Comparison of ENCODE assay signal across 29 cellular contexts in the genomic region with DNA sequence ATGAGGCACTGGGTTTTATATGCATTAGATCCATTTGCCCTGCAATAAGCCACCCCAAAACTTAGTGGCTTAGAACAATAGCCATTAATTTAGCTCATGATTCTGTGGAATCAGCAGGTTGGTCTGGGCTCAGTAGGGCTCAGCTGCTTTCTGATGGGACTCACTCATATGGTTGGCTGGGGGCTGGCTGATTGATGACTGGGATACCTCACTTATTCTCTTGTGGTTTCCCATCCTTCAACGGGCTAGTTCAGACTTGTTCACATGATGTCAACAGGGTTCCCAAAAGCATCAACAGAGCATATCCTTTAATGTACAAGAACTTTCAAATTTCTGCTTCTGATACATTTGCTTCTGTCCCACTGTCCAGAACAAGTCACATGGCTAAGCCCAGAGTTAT. TPM values are rescaled to one million over a fixed set of nuclear protein-coding genes. Genes with fewer than 3 reads are reported as not detected.
DNase-seq lines count a peak whose midpoint lies in the region; ATAC-seq and TF ChIP-seq lines count a peak whose summit lies in the region.
"Had no signal": no experiment of that assay in that cellular context is flagged by ENCODE, and none has a peak within 500 bp of the region (broad histone marks: within the 10 kb centered on the region; RNA-seq: fewer than 3 reads in every experiment).

No MANE protein-coding gene starts in this region.

- POLR2A ChIA-PET in activated CD8-positive, alpha-beta T cell treated with anti-CD3 and anti-CD28 coated beads for 36 hours (lab: Charles Lee): no interaction called here
- POLR2A ChIA-PET in activated CD8-positive, alpha-beta T cell treated with anti-CD3 and anti-CD28 coated beads, Interleukin-2, amount 10 ng/mL, durations not matched to agents 7 days and 5 days (lab: Charles Lee): no interaction called here

- H3K4me1 ChIP-seq in heart right ventricle: peaks cover 0 to 3% (median 0%) of the 10 kb centered on the region in 9 donors
- H3K4me1 ChIP-seq: adrenal gland, right lobe of liver, suprapubic skin, upper lobe of right lung had no signal

- no peak overlapping the region for H3K27ac Mint-ChIP-seq in activated CD8-positive, alpha-beta T cell treated with anti-CD3 and anti-CD28 coated beads for 36 hours
- no peak overlapping the region for H3K27ac Mint-ChIP-seq in activated CD8-positive, alpha-beta T cell treated with anti-CD3 and anti-CD28 coated beads, Interleukin-2, amount 10 ng/mL, durations not matched to agents 7 days and 5 days
- H3K27ac Mint-ChIP-seq: brain; stimulated activated memory B cell treated with anti-CD40 and anti-IgM and Interleukin-4, amounts not matched to agents 10 μg/mL and 1 μg/mL and 100 μg/mL, for 72 hours; T-helper 17 cell had no signal

- no peaks in the 10 kb centered on the region for H3K36me3 Mint-ChIP-seq in activated CD8-positive, alpha-beta T cell treated with anti-CD3 and anti-CD28 coated beads for 36 hours (ENCODE audit: low read depth)
- no peaks in the 10 kb centered on the region for H3K36me3 Mint-ChIP-seq in activated CD8-positive, alpha-beta T cell treated with anti-CD3 and anti-CD28 coated beads, Interleukin-2, amount 10 ng/mL, durations not matched to agents 7 days and 5 days (ENCODE audit: low read depth)
- H3K36me3 Mint-ChIP-seq: stimulated activated memory B cell treated with anti-CD40 and anti-IgM and Interleukin-4, amounts not matched to agents 10 μg/mL and 1 μg/mL and 100 μg/mL, for 72 hours had no signal

- no peak for TF ChIP-seq CTCF in activated CD8-positive, alpha-beta T cell treated with anti-CD3 and anti-CD28 coated beads for 36 hours (IDR thresholded peaks at IDR 0.05)
- TF ChIP-seq CTCF in heart right ventricle (IDR thresholded peaks at IDR 0.05): no peak

- peaks cover 0 to 7% (median 0%) of the 10 kb centered on the region in 11 donors for H3K9me3 ChIP-seq in heart right ventricle
- H3K9me3 ChIP-seq: neutrophil, right lobe of liver, suprapubic skin, upper lobe of right lung had no signal

- CTCF ChIA-PET in activated CD8-positive, alpha-beta T cell treated with anti-CD3 and anti-CD28 coated beads for 36 hours (lab: Charles Lee): interaction anchor here (1.4 kb wide), 1 partner anchor 10 kb away, joined by 3 read pairs; no protein-coding TSS in a partner anchor
- CTCF ChIA-PET in activated CD8-positive, alpha-beta T cell treated with anti-CD3 and anti-CD28 coated beads, Interleukin-2, amount 10 ng/mL, durations not matched to agents 7 days and 5 days (lab: Charles Lee): no interaction called here

- H3K4me1 Mint-ChIP-seq in activated CD8-positive, alpha-beta T cell treated with anti-CD3 and anti-CD28 coated beads for 36 hours (ENCODE audit: low read depth): peaks cover 7% of the 10 kb centered on the region
- peaks cover 14% of the 10 kb centered on the region for H3K4me1 Mint-ChIP-seq in activated CD8-positive, alpha-beta T cell treated with anti-CD3 and anti-CD28 coated beads, Interleukin-2, amount 10 ng/mL, durations not matched to agents 7 days and 5 days (ENCODE audit: low read depth)

- H3K27ac ChIP-seq in heart right ventricle: no peak overlapping the region
- H3K27ac ChIP-seq: 22Rv1, adrenal gland, C4-2B, hepatocyte, neutrophil, right lobe of liver, suprapubic skin, upper lobe of right lung had no signal

- peak; percentile 37 for ATAC-seq in activated CD8-positive, alpha-beta T cell treated with anti-CD3 and anti-CD28 coated beads for 36 hours
- ATAC-seq in activated CD8-positive, alpha-beta T cell treated with anti-CD3 and anti-CD28 coated beads, Interleukin-2, amount 10 ng/mL, durations not matched to agents 7 days and 5 days: no peak
- ATAC-seq in HG03432 (IDR thresholded peaks at IDR 0.05; ENCODE audit: unreplicated experiment) (peak; percentile 22), heart right ventricle (no peak), GM19351 (IDR thresholded peaks at IDR 0.05; ENCODE audit: unreplicated experiment) (no peak)
- ATAC-seq: left colon; right lobe of liver; stimulated activated memory B cell treated with anti-CD40 and anti-IgM and Interleukin-4, amounts not matched to agents 10 μg/mL and 1 μg/mL and 100 μg/mL, for 72 hours; T-helper 17 cell; upper lobe of right lung had no signal

- H3K27me3 Mint-ChIP-seq in activated CD8-positive, alpha-beta T cell treated with anti-CD3 and anti-CD28 coated beads for 36 hours: no peaks in the 10 kb centered on the region
- H3K27me3 Mint-ChIP-seq in activated CD8-positive, alpha-beta T cell treated with anti-CD3 and anti-CD28 coated beads, Interleukin-2, amount 10 ng/mL, durations not matched to agents 7 days and 5 days (ENCODE audit: low read depth): no peaks in the 10 kb centered on the region
- H3K27me3 Mint-ChIP-seq: brain; stimulated activated memory B cell treated with anti-CD40 and anti-IgM and Interleukin-4, amounts not matched to agents 10 μg/mL and 1 μg/mL and 100 μg/mL, for 72 hours; T-helper 17 cell had no signal

- intact Hi-C loops in activated CD8-positive, alpha-beta T cell treated with anti-CD3 and anti-CD28 coated beads for 36 hours (cut with micrococcal nuclease): no loop called here
- intact Hi-C loops in heart right ventricle (cut with DNase I): no loop called here

- no peak overlapping the region for H3K4me3 ChIP-seq in heart right ventricle
- H3K4me3 ChIP-seq: adrenal gland, hepatocyte, right lobe of liver, suprapubic skin, upper lobe of right lung had no signal

- DNase-seq in activated CD8-positive, alpha-beta T cell treated with anti-CD3 and anti-CD28 coated beads for 36 hours: peak; percentile 13
- no peak for DNase-seq in activated CD8-positive, alpha-beta T cell treated with anti-CD3 and anti-CD28 coated beads, Interleukin-2, amount 10 ng/mL, durations not matched to agents 7 days and 5 days
- peak; percentile 40 for DNase-seq in SW480 (ENCODE audit: low spot score)
- DNase-seq in kidney tubule cell (ENCODE audit: low spot score): peak; percentile 18
- DNase-seq in NCI-H2171 treated with DMSO at 0.1 percent for 48 hours (lab: John Stamatoyannopoulos, UW): no peak
- DNase-seq in heart right ventricle: no peak
- DNase-seq: activated effector memory CD4-positive, alpha-beta T cell treated with Interleukin-2 at 50 U/mL for 16 hours; adrenal gland; Calu3; left colon; MM.1S; NCI-H1417 treated with DMSO at 0.1 percent for 48 hours; NCI-H2081 treated with DMSO at 0.1 percent for 48 hours; NCI-H446; NCI-H82; right lobe of liver; SK-N-SH; stimulated activated CD4-positive, alpha-beta T cell treated with anti-CD3 and anti-CD28 coated beads, Interleukin-4, amount 100 ng/mL, for 1 hour; T-helper 17 cell; upper lobe of right lung had no signal

- H3K4me3 Mint-ChIP-seq in activated CD8-positive, alpha-beta T cell treated with anti-CD3 and anti-CD28 coated beads for 36 hours: no peak overlapping the region
- H3K4me3 Mint-ChIP-seq in activated CD8-positive, alpha-beta T cell treated with anti-CD3 and anti-CD28 coated beads, Interleukin-2, amount 10 ng/mL, durations not matched to agents 7 days and 5 days: no peak overlapping the region
- H3K4me3 Mint-ChIP-seq: brain; stimulated activated memory B cell treated with anti-CD40 and anti-IgM and Interleukin-4, amounts not matched to agents 10 μg/mL and 1 μg/mL and 100 μg/mL, for 72 hours; T-helper 17 cell had no signal

- WGBS in heart right ventricle, 2 donors: 81 to 83% methylated on average over 1 of the region's 1 CpG

- no peaks in the 10 kb centered on the region for H3K36me3 ChIP-seq in heart right ventricle
- H3K36me3 ChIP-seq: adrenal gland, neutrophil, right lobe of liver, suprapubic skin, upper lobe of right lung had no signal

- H3K9me3 Mint-ChIP-seq in activated CD8-positive, alpha-beta T cell treated with anti-CD3 and anti-CD28 coated beads for 36 hours: no peaks in the 10 kb centered on the region
- H3K9me3 Mint-ChIP-seq in activated CD8-positive, alpha-beta T cell treated with anti-CD3 and anti-CD28 coated beads, Interleukin-2, amount 10 ng/mL, durations not matched to agents 7 days and 5 days (ENCODE audit: insufficient read depth): no peaks in the 10 kb centered on the region
- H3K9me3 Mint-ChIP-seq: stimulated activated memory B cell treated with anti-CD40 and anti-IgM and Interleukin-4, amounts not matched to agents 10 μg/mL and 1 μg/mL and 100 μg/mL, for 72 hours had no signal

- no peaks in the 10 kb centered on the region for H3K27me3 ChIP-seq in heart right ventricle
- H3K27me3 ChIP-seq: adrenal gland, hepatocyte, neutrophil, right lobe of liver, suprapubic skin, upper lobe of right lung had no signal

RNA-seq across cellular contexts. Expression of a gene that starts 43.2 kb away (rescaled TPM):
- 1 to 10 TPM in 1 of 2 experiments, under 1 TPM in 1; 0.58 to 1.1 TPM for total RNA-seq in activated CD8-positive, alpha-beta T cell treated with anti-CD3 and anti-CD28 coated beads for 36 hours
- total RNA-seq in activated CD8-positive, alpha-beta T cell treated with anti-CD3 and anti-CD28 coated beads, Interleukin-2, amount 10 ng/mL, durations not matched to agents 7 days and 5 days: 1 to 10 TPM; 1.5 to 1.6 TPM
- total RNA-seq in heart right ventricle: 1 to 10 TPM in 9 of 10 donors, under 1 TPM in 1; 0.77 to 2.8 (median 2.2) TPM
- polyA plus RNA-seq in heart right ventricle: 1 to 10 TPM in 1 of 2 donors, under 1 TPM in 1; 0.78 to 2.7 TPM
- polyA plus RNA-seq: hepatocyte had no signal

Comparison
In these comparisons a context has a peak if more than half of its experiments do, and no peak if none do; other contexts are left out.
1. ATAC-seq: peak in activated CD8-positive, alpha-beta T cell treated with anti-CD3 and anti-CD28 coated beads for 36 hours (single experiment) and HG03432 (single experiment); none in activated CD8-positive, alpha-beta T cell treated with anti-CD3 and anti-CD28 coated beads, Interleukin-2, amount 10 ng/mL, durations not matched to agents 7 days and 5 days (single experiment), heart right ventricle (0 of 8) and GM19351 (single experiment).
2. DNase-seq: peak in activated CD8-positive, alpha-beta T cell treated with anti-CD3 and anti-CD28 coated beads for 36 hours (single experiment), SW480 (single experiment) and kidney tubule cell (single experiment); none in activated CD8-positive, alpha-beta T cell treated with anti-CD3 and anti-CD28 coated beads, Interleukin-2, amount 10 ng/mL, durations not matched to agents 7 days and 5 days (single experiment), NCI-H2171 treated with DMSO at 0.1 percent for 48 hours (single experiment) and heart right ventricle (0 of 2).